18 cellular contexts compared by ENCODE assay signal in genomic region chr1:78171736-78172590, GRCh38.
DNase-seq lines count a peak whose midpoint lies in the region; ATAC-seq, FAIRE-seq and TF ChIP-seq lines count a peak whose summit lies in the region.
"Had no signal": no experiment of that assay in that cellular context is flagged by ENCODE, and none has a peak within 500 bp of the region (broad histone marks: within the 10 kb centered on the region; RNA-seq: fewer than 3 reads in every experiment).

No MANE protein-coding gene starts in this region.

- no peak for TF ChIP-seq POLR2A in A549 (IDR thresholded peaks at IDR 0.05; ENCODE audit: low read length)

- 21% methylated on average over 3 of the region's 3 CpGs for WGBS in A549 (ENCODE audit: missing lambda C conversion rate)

- H3K27me3 ChIP-seq in adipocyte (replicated peaks; ENCODE audit: control insufficient read depth, insufficient read depth, low read length), result no peaks in the 10 kb centered on the region
- no peaks in the 10 kb centered on the region for H3K27me3 ChIP-seq in foreskin keratinocyte
- H3K27me3 ChIP-seq: adrenal gland had no signal

- H3K4me1 ChIP-seq in A549, result no peaks in the 10 kb centered on the region
- peaks cover 31% of the 10 kb centered on the region for H3K4me1 ChIP-seq in adipocyte (ENCODE audit: control insufficient read depth, insufficient read depth, low read length)
- peaks cover 19% of the 10 kb centered on the region for H3K4me1 ChIP-seq in foreskin keratinocyte

- POLR2A ChIA-PET in A549 (lab: Yijun Ruan, JAX), result no interaction called here

- H3K4me3 ChIP-seq in A549 (no peak overlapping the region), adipocyte (ENCODE audit: low read length) (peak overlapping the region; percentile 6)
- H3K4me3 ChIP-seq: adrenal gland, skin epidermis had no signal

- CTCF ChIA-PET in A549 (lab: Yijun Ruan, JAX), result interaction anchor here (0.6 kb wide), 1 partner anchor 857 kb away, joined by 3 read pairs; no protein-coding TSS in a partner anchor

- peak; percentile 18 for FAIRE-seq in A549 (lab: Jason Lieb, UNC)

- no peaks in the 10 kb centered on the region for H3K9me3 ChIP-seq in A549
- H3K9me3 ChIP-seq in adipocyte (ENCODE audit: control insufficient read depth, low read length), result no peaks in the 10 kb centered on the region
- H3K9me3 ChIP-seq: adrenal gland had no signal

- TF ChIP-seq CTCF in A549 (IDR thresholded peaks at IDR 0.05), result no peak
- no peak for TF ChIP-seq CTCF in foreskin keratinocyte (conservative IDR thresholded peaks at IDR 0.05)

- no peak for DNase-seq in A549 (ENCODE audit: low read depth in 1 of 2, low spot score in 1 of 2)
- peak; percentile 60 for DNase-seq in HS-27A (ENCODE audit: low read depth)
- DNase-seq in adipocyte (ENCODE audit: low read depth), result peak; percentile 19
- peak; percentile 68 to 83 for DNase-seq in foreskin keratinocyte
- DNase-seq in NCI-H1105 (lab: John Stamatoyannopoulos, UW), result no peak
- DNase-seq in activated gamma-delta T cell treated with Interleukin-2 at 50 U/mL for 16 hours, result no peak
- DNase-seq: ACHN; activated CD4-positive, alpha-beta T cell treated with anti-CD3 and anti-CD28 coated beads, Interleukin-2, amount 50 U/mL, for 48 hours; adrenal gland; cortex of kidney; Kasumi-1; NCI-H1694 treated with DMSO at 0.1 percent for 48 hours; NCI-H69; stimulated activated naive CD8-positive, alpha-beta T cell treated with anti-CD3 and anti-CD28 coated beads, Interleukin-15, Interleukin-2, amounts not matched to agents 100 U/mL and 50 U/mL, for 24 hours; T-helper 2 cell had no signal

- H3K9ac ChIP-seq in adipocyte (ENCODE audit: low read length), result no peak overlapping the region

- TF ChIP-seq RAD21 in A549 (conservative IDR thresholded peaks at IDR 0.05 in 1 of 2, IDR thresholded peaks at IDR 0.05 in 1 of 2), result no peak

- no peak overlapping the region for H3K4me2 ChIP-seq in A549

- no peaks in the 10 kb centered on the region for H3K36me3 ChIP-seq in adipocyte (ENCODE audit: control insufficient read depth, insufficient read depth, low read length, severe bottlenecking)
- H3K36me3 ChIP-seq: adrenal gland had no signal

- H3K27ac ChIP-seq in A549, result no peak overlapping the region
- no peak overlapping the region for H3K27ac ChIP-seq in foreskin keratinocyte
- H3K27ac ChIP-seq: skin epidermis had no signal

- no peak for TF ChIP-seq EP300 in A549 (IDR thresholded peaks at IDR 0.05)

- ATAC-seq in A549 (no peak), foreskin keratinocyte (peak; percentile 89), GM21576 (IDR thresholded peaks at IDR 0.05; ENCODE audit: unreplicated experiment) (no peak), HG03354 (IDR thresholded peaks at IDR 0.05; ENCODE audit: poor library complexity, severe bottlenecking, unreplicated experiment) (no peak)
- ATAC-seq: stimulated activated naive CD8-positive, alpha-beta T cell treated with anti-CD3 and anti-CD28 coated beads, Interleukin-15, Interleukin-2, amounts not matched to agents 100 U/mL and 50 U/mL, for 24 hours had no signal

TF ChIP-seq in A549, 52 proteins besides CTCF, POLR2A, EP300 and RAD21:
- no peak for TF ChIP-seq CEBPB (IDR thresholded peaks at IDR 0.05)
- no peak for TF ChIP-seq GATA3 (IDR thresholded peaks at IDR 0.05; ENCODE audit: borderline replicate concordance)
- TF ChIP-seq HOXA7 (CRISPR knock-in tag; IDR thresholded peaks at IDR 0.05), result no peak
- no peak for TF ChIP-seq ZSCAN20 (CRISPR knock-in tag; IDR thresholded peaks at IDR 0.05)

Comparison
In these comparisons a context has a peak if more than half of its experiments do, and no peak if none do; other contexts are left out.
1. DNase-seq: peak in HS-27A (single experiment), adipocyte (single experiment) and foreskin keratinocyte (2 of 2); none in A549 (0 of 2), NCI-H1105 (single experiment) and activated gamma-delta T cell treated with Interleukin-2 at 50 U/mL for 16 hours (single experiment).